ENCODE assay signal across 8 cellular contexts in genomic region chr12:44972746-44973421, GRCh38.
A peak's percentile ranks its signal among the peaks of the same experiment; 100 is the strongest.
DNase-seq lines count a peak whose midpoint lies in the region; ATAC-seq and TF ChIP-seq lines count a peak whose summit lies in the region.

No MANE protein-coding gene starts in this region.

- H2AFZ ChIP-seq in neural cell (ENCODE audit: low read depth, low read length), result no peak overlapping the region

- H3K4me3 Mint-ChIP-seq in activated CD8-positive, alpha-beta memory T cell treated with anti-CD3 and anti-CD28 coated beads, Interleukin-2, amount 10 ng/mL, durations not matched to agents 7 days and 5 days, result no peak overlapping the region
- no peak overlapping the region for H3K4me3 Mint-ChIP-seq in activated CD8-positive, alpha-beta T cell treated with anti-CD3 and anti-CD28 coated beads, Interleukin-2, amount 10 ng/mL, durations not matched to agents 7 days and 5 days

- intact Hi-C loops in mucosa of descending colon (cut with DNase I, micrococcal nuclease), result no loop called here

- POLR2A ChIA-PET in activated CD8-positive, alpha-beta T cell treated with anti-CD3 and anti-CD28 coated beads, Interleukin-2, amount 10 ng/mL, durations not matched to agents 7 days and 5 days (lab: Charles Lee), result interaction anchor here (0.6 kb wide), 1 partner anchor 15 kb away, joined by 4 read pairs; no protein-coding TSS in a partner anchor

- TF ChIP-seq EP300 in neural cell (conservative IDR thresholded peaks at IDR 0.05; ENCODE audit: poor library complexity, severe bottlenecking), result no peak

- H3K27ac ChIP-seq in neural cell (ENCODE audit: low read length), result no peak overlapping the region

- H3K36me3 Mint-ChIP-seq in activated CD8-positive, alpha-beta memory T cell treated with anti-CD3 and anti-CD28 coated beads, Interleukin-2, amount 10 ng/mL, durations not matched to agents 7 days and 5 days, result peaks cover 2% of the 10 kb centered on the region
- H3K36me3 Mint-ChIP-seq in activated CD8-positive, alpha-beta T cell treated with anti-CD3 and anti-CD28 coated beads, Interleukin-2, amount 10 ng/mL, durations not matched to agents 7 days and 5 days (ENCODE audit: low read depth), result peaks cover 2% of the 10 kb centered on the region

- H3K9me3 ChIP-seq in neural cell (ENCODE audit: low read length) (no peaks in the 10 kb centered on the region), mucosa of descending colon (no peaks in the 10 kb centered on the region)

- H3K36me3 ChIP-seq in neural cell (ENCODE audit: insufficient read depth, low read length) (no peaks in the 10 kb centered on the region), mucosa of descending colon (ENCODE audit: low read depth) (no peaks in the 10 kb centered on the region)

- H3K4me2 ChIP-seq in neural cell (ENCODE audit: low read length), result no peak overlapping the region

- H3F3A ChIP-seq in neural cell (ENCODE audit: insufficient read depth, low read length, poor library complexity, severe bottlenecking), result no peaks in the 10 kb centered on the region

- H3K79me2 ChIP-seq in neural cell (replicated peaks; ENCODE audit: insufficient read depth, low read length), result no peaks in the 10 kb centered on the region

- no peak for TF ChIP-seq RAD21 in neural cell (conservative IDR thresholded peaks at IDR 0.05)

- H3K4me3 ChIP-seq in neural cell (ENCODE audit: low read length) (no peak overlapping the region), mucosa of descending colon (no peak overlapping the region)

- TF ChIP-seq CTCF in neural cell (IDR thresholded peaks at IDR 0.05; ENCODE audit: poor library complexity, severe bottlenecking) (peak; percentile 37), mucosa of descending colon (IDR thresholded peaks at IDR 0.05) (no peak)

- no peaks in the 10 kb centered on the region for H4K20me1 ChIP-seq in neural cell (ENCODE audit: insufficient read depth)

- H3K9ac ChIP-seq in neural cell (ENCODE audit: low read length), result no peak overlapping the region

- no peaks in the 10 kb centered on the region for H3K9me3 Mint-ChIP-seq in activated CD8-positive, alpha-beta memory T cell treated with anti-CD3 and anti-CD28 coated beads, Interleukin-2, amount 10 ng/mL, durations not matched to agents 7 days and 5 days (ENCODE audit: low read depth)
- no peaks in the 10 kb centered on the region for H3K9me3 Mint-ChIP-seq in activated CD8-positive, alpha-beta T cell treated with anti-CD3 and anti-CD28 coated beads, Interleukin-2, amount 10 ng/mL, durations not matched to agents 7 days and 5 days (ENCODE audit: insufficient read depth)

- H3K4me1 ChIP-seq in mucosa of descending colon (ENCODE audit: low read depth), result no peaks in the 10 kb centered on the region

- no peaks in the 10 kb centered on the region for H3K9me2 ChIP-seq in neural cell (ENCODE audit: insufficient read depth, low read length)

- DNase-seq in activated CD8-positive, alpha-beta memory T cell treated with anti-CD3 and anti-CD28 coated beads, Interleukin-2, amount 10 ng/mL, durations not matched to agents 7 days and 5 days, result no peak
- DNase-seq in activated CD8-positive, alpha-beta memory T cell treated with anti-CD3 and anti-CD28 coated beads, Interleukin-2, amount 50 U/mL, for 48 hours, result no peak
- DNase-seq in activated CD8-positive, alpha-beta T cell treated with anti-CD3 and anti-CD28 coated beads, Interleukin-2, amount 10 ng/mL, durations not matched to agents 7 days and 5 days, result peak; percentile 51
- no peak for DNase-seq in mucosa of descending colon
- no peak for DNase-seq in NCI-H2107 treated with DMSO at 0.1 percent for 48 hours (lab: John Stamatoyannopoulos, UW; ENCODE audit: unreplicated experiment)

- CTCF ChIA-PET in activated CD8-positive, alpha-beta memory T cell treated with anti-CD3 and anti-CD28 coated beads, Interleukin-2, amount 10 ng/mL, durations not matched to agents 7 days and 5 days (lab: Charles Lee), result interaction anchor here (0.8 to 5.8 kb wide), 3 partner anchors 9 to 1019 kb away, joined by 3 to 35 read pairs (median 6); no protein-coding TSS in a partner anchor
- CTCF ChIA-PET in activated CD8-positive, alpha-beta T cell treated with anti-CD3 and anti-CD28 coated beads, Interleukin-2, amount 10 ng/mL, durations not matched to agents 7 days and 5 days (lab: Charles Lee), result interaction anchor here (0.6 to 2.6 kb wide), 11 partner anchors 8 to 959 kb away, joined by 3 to 30 read pairs (median 4); no protein-coding TSS in a partner anchor

- peaks cover 10% of the 10 kb centered on the region for H3K27me3 Mint-ChIP-seq in activated CD8-positive, alpha-beta memory T cell treated with anti-CD3 and anti-CD28 coated beads, Interleukin-2, amount 10 ng/mL, durations not matched to agents 7 days and 5 days
- H3K27me3 Mint-ChIP-seq in activated CD8-positive, alpha-beta T cell treated with anti-CD3 and anti-CD28 coated beads, Interleukin-2, amount 10 ng/mL, durations not matched to agents 7 days and 5 days (ENCODE audit: low read depth), result peaks cover 7% of the 10 kb centered on the region

- no peak overlapping the region for H3K27ac Mint-ChIP-seq in activated CD8-positive, alpha-beta memory T cell treated with anti-CD3 and anti-CD28 coated beads, Interleukin-2, amount 10 ng/mL, durations not matched to agents 7 days and 5 days
- H3K27ac Mint-ChIP-seq in activated CD8-positive, alpha-beta T cell treated with anti-CD3 and anti-CD28 coated beads, Interleukin-2, amount 10 ng/mL, durations not matched to agents 7 days and 5 days, result peak overlapping the region; percentile 37

- no peaks in the 10 kb centered on the region for H3K27me3 ChIP-seq in neural cell (ENCODE audit: insufficient read depth, low read depth, low read length)

- H3K4me1 Mint-ChIP-seq in activated CD8-positive, alpha-beta memory T cell treated with anti-CD3 and anti-CD28 coated beads, Interleukin-2, amount 10 ng/mL, durations not matched to agents 7 days and 5 days, result peaks cover 15% of the 10 kb centered on the region
- peaks cover 21% of the 10 kb centered on the region for H3K4me1 Mint-ChIP-seq in activated CD8-positive, alpha-beta T cell treated with anti-CD3 and anti-CD28 coated beads, Interleukin-2, amount 10 ng/mL, durations not matched to agents 7 days and 5 days (ENCODE audit: low read depth)

- peak; percentile 67 for ATAC-seq in activated CD8-positive, alpha-beta memory T cell treated with anti-CD3 and anti-CD28 coated beads, Interleukin-2, amount 10 ng/mL, durations not matched to agents 7 days and 5 days
- peak; percentile 90 for ATAC-seq in HG03354 (IDR thresholded peaks at IDR 0.05; ENCODE audit: poor library complexity, severe bottlenecking, unreplicated experiment)
- peak; percentile 65 for ATAC-seq in activated CD8-positive, alpha-beta T cell treated with anti-CD3 and anti-CD28 coated beads, Interleukin-2, amount 10 ng/mL, durations not matched to agents 7 days and 5 days
- ATAC-seq in mucosa of descending colon, result no peak
- ATAC-seq in GM19397 (IDR thresholded peaks at IDR 0.05; ENCODE audit: unreplicated experiment), result no peak

TF ChIP-seq in neural cell, 6 proteins besides CTCF, POLR2A, EP300 and RAD21:
- TF ChIP-seq EZH2 (IDR thresholded peaks at IDR 0.05; ENCODE audit: borderline replicate concordance, insufficient read depth, low read length, poor library complexity, severe bottlenecking), result no peak
- TF ChIP-seq REST (IDR thresholded peaks at IDR 0.05; ENCODE audit: borderline replicate concordance), result no peak
- TF ChIP-seq SMC3 (conservative IDR thresholded peaks at IDR 0.05; ENCODE audit: poor library complexity), result no peak
- TF ChIP-seq POLR2AphosphoS5 (IDR thresholded peaks at IDR 0.05), result no peak
- TF ChIP-seq MXI1 (conservative IDR thresholded peaks at IDR 0.05; ENCODE audit: poor library complexity, severe bottlenecking), result no peak
- TF ChIP-seq TAF1 (IDR thresholded peaks at IDR 0.05; ENCODE audit: low read depth), result no peak

Comparison
In these comparisons a context has a peak if more than half of its experiments do, and no peak if none do; other contexts are left out.
1. ATAC-seq: peak in activated CD8-positive, alpha-beta memory T cell treated with anti-CD3 and anti-CD28 coated beads, Interleukin-2, amount 10 ng/mL, durations not matched to agents 7 days and 5 days (single experiment), HG03354 (single experiment) and activated CD8-positive, alpha-beta T cell treated with anti-CD3 and anti-CD28 coated beads, Interleukin-2, amount 10 ng/mL, durations not matched to agents 7 days and 5 days (single experiment); none in mucosa of descending colon (single experiment) and GM19397 (single experiment).